ENCODE assay signal across 12 cellular contexts in genomic region chr14:104117341-104118005, GRCh38. TPM values are rescaled to one million over a fixed set of nuclear protein-coding genes. Genes with fewer than 3 reads are reported as not detected.
DNase-seq lines count a peak whose midpoint lies in the region; ATAC-seq and TF ChIP-seq lines count a peak whose summit lies in the region.
"Had no signal": no experiment of that assay in that cellular context is flagged by ENCODE, and none has a peak within 500 bp of the region (broad histone marks: within the 10 kb centered on the region; RNA-seq: fewer than 3 reads in every experiment).

No MANE protein-coding gene starts in this region.

- peak overlapping the region in 1 of 2 donors; percentile 77 for H3K9ac ChIP-seq in mucosa of rectum (ENCODE audit: low read depth in 1 of 2, low read length in 2 of 2)

- 5% methylated on average over 63 to 71 of the region's 71 CpGs for WGBS in aorta, 2 donors

- H3K27ac ChIP-seq in mucosa of rectum (ENCODE audit: low read depth in 2 of 2, low read length in 2 of 2), result peak overlapping the region; percentile 79 to 88
- H3K27ac ChIP-seq in aorta (ENCODE audit: low read depth in 1 of 2, low read length in 2 of 2), result no peak overlapping the region
- H3K27ac ChIP-seq: SJCRH30, tibial artery had no signal

- H3K4me3 ChIP-seq in epithelial cell of esophagus (ENCODE audit: low read length) (peak overlapping the region; percentile 62), mucosa of rectum (ENCODE audit: low read length in 2 of 2) (peak overlapping the region; percentile 60 to 69), aorta (ENCODE audit: low read length in 2 of 2) (no peak overlapping the region)
- H3K4me3 ChIP-seq: SJCRH30 had no signal

- H3K4me1 ChIP-seq in mucosa of rectum (ENCODE audit: control insufficient read depth in 2 of 2, insufficient read depth in 2 of 2, low read length in 2 of 2), result peaks cover 7 to 9% of the 10 kb centered on the region in 2 donors
- H3K4me1 ChIP-seq in aorta (ENCODE audit: control insufficient read depth in 1 of 2, insufficient read depth in 2 of 2, low read length in 2 of 2), result no peaks in the 10 kb centered on the region
- H3K4me1 ChIP-seq: SJCRH30 had no signal

- no peaks in the 10 kb centered on the region for H3K9me3 ChIP-seq in mucosa of rectum (ENCODE audit: control insufficient read depth in 2 of 2, low read length in 2 of 2)
- no peaks in the 10 kb centered on the region for H3K9me3 ChIP-seq in aorta (ENCODE audit: control insufficient read depth, low read length)
- H3K9me3 ChIP-seq: SJCRH30, tibial artery had no signal

- intact Hi-C loops in aorta (cut with DNase I), result no loop called here

- H3K27me3 ChIP-seq in mucosa of rectum (ENCODE audit: control insufficient read depth in 2 of 2, insufficient read depth in 2 of 2, low read length in 2 of 2), result peaks cover 0 to 7% of the 10 kb centered on the region in 2 donors
- H3K27me3 ChIP-seq in aorta (ENCODE audit: control insufficient read depth in 1 of 2, insufficient read depth in 2 of 2, low read length in 1 of 2), result no peaks in the 10 kb centered on the region

- no peak for TF ChIP-seq CTCF in epithelial cell of esophagus (IDR thresholded peaks at IDR 0.05; ENCODE audit: insufficient read depth, low read depth, low read length, missing control alignments)

- no peak for ATAC-seq in aorta (ENCODE audit: low FRiP score)
- no peak for ATAC-seq in HG03175 (IDR thresholded peaks at IDR 0.05; ENCODE audit: unreplicated experiment)

- H3K36me3 ChIP-seq in mucosa of rectum (ENCODE audit: control insufficient read depth in 2 of 2, insufficient read depth in 2 of 2, low read length in 2 of 2), result no peaks in the 10 kb centered on the region
- no peaks in the 10 kb centered on the region for H3K36me3 ChIP-seq in aorta (ENCODE audit: control insufficient read depth in 1 of 2, insufficient read depth in 2 of 2, low read length in 1 of 2)
- H3K36me3 ChIP-seq: SJCRH30, tibial artery had no signal

- DNase-seq in stimulated activated CD4-positive, alpha-beta T cell treated with anti-CD3 and anti-CD28 coated beads, Interleukin-4, amount 100 ng/mL, for 1 hour, result peak; percentile 1
- DNase-seq in stimulated activated CD4-positive, alpha-beta T cell treated with anti-CD3 and anti-CD28 coated beads, Interleukin-2, amount 100 ng/mL, for 24 hours, result no peak
- DNase-seq in epithelial cell of esophagus (ENCODE audit: low read depth) (no peak), aorta (peak; percentile 32 to 74), AG08396 (ENCODE audit: low spot score) (no peak), NCI-H2107 treated with DMSO at 0.1 percent for 48 hours (lab: John Stamatoyannopoulos, UW; ENCODE audit: unreplicated experiment) (no peak)
- DNase-seq: NCI-H2029, SJCRH30 had no signal

RNA-seq across cellular contexts. Expression of gene KIF26A, which starts 20.9 kb away (rescaled TPM):
- total RNA-seq in aorta, result 1 to 10 TPM; 4.6 to 8.3 TPM
- polyA plus RNA-seq in aorta, result 1 to 10 TPM in 1 of 2 donors, under 1 TPM in 1; 0.13 to 1.9 TPM

RNA-seq across cellular contexts. Expression of gene ASPG, which starts 32.0 kb away (rescaled TPM):
- 1 to 10 TPM in 1 of 2 donors, under 1 TPM in 1; 0.13 to 2.2 TPM for total RNA-seq in aorta
- polyA plus RNA-seq in aorta, result 1 to 10 TPM in 1 of 2 donors, under 1 TPM in 1; 0.20 to 1.6 TPM
- total RNA-seq: H4 had no signal

Comparison
In these comparisons a context has a peak if more than half of its experiments do, and no peak if none do; other contexts are left out.
1. DNase-seq: peak in stimulated activated CD4-positive, alpha-beta T cell treated with anti-CD3 and anti-CD28 coated beads, Interleukin-4, amount 100 ng/mL, for 1 hour (single experiment) and aorta (2 of 2); none in stimulated activated CD4-positive, alpha-beta T cell treated with anti-CD3 and anti-CD28 coated beads, Interleukin-2, amount 100 ng/mL, for 24 hours (0 of 2), epithelial cell of esophagus (single experiment), AG08396 (single experiment) and NCI-H2107 treated with DMSO at 0.1 percent for 48 hours (single experiment).
2. H3K4me3 ChIP-seq: peak in epithelial cell of esophagus (single experiment) and mucosa of rectum (2 of 2); none in aorta (0 of 2).
3. H3K27ac ChIP-seq: peak in mucosa of rectum (2 of 2); none in aorta (0 of 2).